ENCODE assay signal across 16 cellular contexts in the genomic region with DNA sequence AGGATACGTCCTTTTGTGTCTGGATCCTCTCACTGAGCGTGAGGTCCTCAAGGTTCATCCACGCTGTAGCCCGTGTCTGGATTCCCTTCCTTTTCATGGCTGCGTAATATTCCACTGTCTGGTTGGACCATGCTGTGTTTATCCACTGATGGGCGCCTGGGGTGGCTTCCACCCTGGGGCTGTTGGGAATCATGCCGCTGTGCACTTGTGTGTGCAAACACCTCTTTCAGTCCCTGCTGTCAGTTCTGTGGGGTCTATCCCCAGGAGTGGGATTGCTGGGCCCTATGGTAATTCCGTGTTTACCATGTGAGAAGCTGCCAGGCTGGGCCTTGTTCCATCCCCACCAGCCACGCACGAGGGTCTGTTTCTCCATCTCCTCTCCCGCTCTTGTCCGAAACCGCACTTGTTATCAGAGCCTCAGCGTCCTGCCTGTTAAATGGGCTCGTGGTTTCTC.
DNase-seq lines count a peak whose midpoint lies in the region; ATAC-seq and TF ChIP-seq lines count a peak whose summit lies in the region.
"Had no signal": no experiment of that assay in that cellular context is flagged by ENCODE, and none has a peak within 500 bp of the region (broad histone marks: within the 10 kb centered on the region; RNA-seq: fewer than 3 reads in every experiment).

No MANE protein-coding gene starts in this region.

- H3K4me1 Mint-ChIP-seq in activated naive CD4-positive, alpha-beta T cell treated with anti-CD3 and anti-CD28 coated beads, Interleukin-2, amount 10 ng/mL, durations not matched to agents 7 days and 5 days, result peaks cover 13% of the 10 kb centered on the region
- H3K4me1 Mint-ChIP-seq in activated B cell treated with CpG ODN at 0.5 μM for 24 hours, result peaks cover 11% of the 10 kb centered on the region

- TF ChIP-seq CTCF in activated B cell treated with CpG ODN at 0.5 μM for 24 hours (IDR thresholded peaks at IDR 0.05), result no peak
- TF ChIP-seq CTCF in tibial artery (IDR thresholded peaks at IDR 0.05), result no peak

- ATAC-seq in activated B cell treated with CpG ODN at 0.5 μM for 24 hours (ENCODE audit: low read depth), result no peak
- ATAC-seq in HG03045 (IDR thresholded peaks at IDR 0.05; ENCODE audit: unreplicated experiment), result no peak
- ATAC-seq in GM21737 (IDR thresholded peaks at IDR 0.05; ENCODE audit: unreplicated experiment), result no peak

- no peak for DNase-seq in activated naive CD4-positive, alpha-beta T cell treated with anti-CD3 and anti-CD28 coated beads, Interleukin-2, amount 10 ng/mL, durations not matched to agents 7 days and 5 days
- no peak for DNase-seq in activated naive CD4-positive, alpha-beta T cell treated with anti-CD3 and anti-CD28 coated beads, Interleukin-2, amount 50 U/mL, for 16 hours
- DNase-seq in activated B cell treated with CpG ODN at 0.5 μM for 24 hours, result no peak
- DNase-seq in mesenteric fat pad (ENCODE audit: low spot score), result peak; percentile 51
- DNase-seq in tibial artery, result peak; percentile 15 to 65
- no peak for DNase-seq in epidermal melanocyte (ENCODE audit: insufficient read length, low spot score)
- DNase-seq: AML-193, DMS79, GOT3, Karpas-422, MM.1S, NCI-H1105, NCI-H1694 treated with DMSO at 0.1 percent for 48 hours, NCI-H69 had no signal

- H3K9me3 ChIP-seq in tibial artery, result no peaks in the 10 kb centered on the region

- H3K27me3 Mint-ChIP-seq in activated naive CD4-positive, alpha-beta T cell treated with anti-CD3 and anti-CD28 coated beads, Interleukin-2, amount 10 ng/mL, durations not matched to agents 7 days and 5 days, result peaks cover 37% of the 10 kb centered on the region
- H3K27me3 Mint-ChIP-seq in activated B cell treated with CpG ODN at 0.5 μM for 24 hours, result no peaks in the 10 kb centered on the region

- H3K36me3 ChIP-seq in tibial artery, result no peaks in the 10 kb centered on the region

- CTCF ChIA-PET in activated naive CD4-positive, alpha-beta T cell treated with anti-CD3 and anti-CD28 coated beads, Interleukin-2, amount 10 ng/mL, durations not matched to agents 7 days and 5 days (lab: Charles Lee), result interaction anchor here (0.8 kb wide), 1 partner anchor 74 kb away, joined by 3 read pairs; no protein-coding TSS in a partner anchor
- CTCF ChIA-PET in activated B cell treated with CpG ODN at 0.5 μM for 24 hours (lab: Charles Lee), result no interaction called here

- POLR2A ChIA-PET in activated B cell treated with CpG ODN at 0.5 μM for 24 hours (lab: Charles Lee), result interaction anchor here (1.0 kb wide), 1 partner anchor 12 kb away, joined by 10 read pairs; no protein-coding TSS in a partner anchor

- peak overlapping the region; percentile 44 to 75 for H3K27ac ChIP-seq in tibial artery

- H3K27me3 ChIP-seq in tibial artery, result no peaks in the 10 kb centered on the region

- peaks cover 3 to 46% (median 38%) of the 10 kb centered on the region in 4 donors for H3K4me1 ChIP-seq in tibial artery

- peaks cover 7% of the 10 kb centered on the region for H3K9me3 Mint-ChIP-seq in activated naive CD4-positive, alpha-beta T cell treated with anti-CD3 and anti-CD28 coated beads, Interleukin-2, amount 10 ng/mL, durations not matched to agents 7 days and 5 days
- H3K9me3 Mint-ChIP-seq in activated B cell treated with CpG ODN at 0.5 μM for 24 hours, result peaks cover 2% of the 10 kb centered on the region

- intact Hi-C loops in activated B cell treated with CpG ODN at 0.5 μM for 24 hours (cut with micrococcal nuclease), result no loop called here
- intact Hi-C loops in tibial artery (cut with DNase I; ENCODE audit: low total_unique reads), result no loop called here

- H3K4me3 Mint-ChIP-seq in activated naive CD4-positive, alpha-beta T cell treated with anti-CD3 and anti-CD28 coated beads, Interleukin-2, amount 10 ng/mL, durations not matched to agents 7 days and 5 days, result no peak overlapping the region
- H3K4me3 Mint-ChIP-seq in activated B cell treated with CpG ODN at 0.5 μM for 24 hours, result no peak overlapping the region

- peak overlapping the region; percentile 28 for H3K27ac Mint-ChIP-seq in activated naive CD4-positive, alpha-beta T cell treated with anti-CD3 and anti-CD28 coated beads, Interleukin-2, amount 10 ng/mL, durations not matched to agents 7 days and 5 days
- peak overlapping the region; percentile 30 for H3K27ac Mint-ChIP-seq in activated B cell treated with CpG ODN at 0.5 μM for 24 hours

- peaks cover 2% of the 10 kb centered on the region for H3K36me3 Mint-ChIP-seq in activated naive CD4-positive, alpha-beta T cell treated with anti-CD3 and anti-CD28 coated beads, Interleukin-2, amount 10 ng/mL, durations not matched to agents 7 days and 5 days
- peaks cover 26% of the 10 kb centered on the region for H3K36me3 Mint-ChIP-seq in activated B cell treated with CpG ODN at 0.5 μM for 24 hours (ENCODE audit: low read depth)

- H3K4me3 ChIP-seq in tibial artery, result no peak overlapping the region

Comparison
In these comparisons a context has a peak if more than half of its experiments do, and no peak if none do; other contexts are left out.
1. DNase-seq: peak in mesenteric fat pad (single experiment) and tibial artery (2 of 2); none in activated naive CD4-positive, alpha-beta T cell treated with anti-CD3 and anti-CD28 coated beads, Interleukin-2, amount 10 ng/mL, durations not matched to agents 7 days and 5 days (single experiment), activated naive CD4-positive, alpha-beta T cell treated with anti-CD3 and anti-CD28 coated beads, Interleukin-2, amount 50 U/mL, for 16 hours (single experiment), activated B cell treated with CpG ODN at 0.5 μM for 24 hours (single experiment) and epidermal melanocyte (single experiment).